Comparison of ENCODE assay signal across 10 cellular contexts in the genomic region with DNA sequence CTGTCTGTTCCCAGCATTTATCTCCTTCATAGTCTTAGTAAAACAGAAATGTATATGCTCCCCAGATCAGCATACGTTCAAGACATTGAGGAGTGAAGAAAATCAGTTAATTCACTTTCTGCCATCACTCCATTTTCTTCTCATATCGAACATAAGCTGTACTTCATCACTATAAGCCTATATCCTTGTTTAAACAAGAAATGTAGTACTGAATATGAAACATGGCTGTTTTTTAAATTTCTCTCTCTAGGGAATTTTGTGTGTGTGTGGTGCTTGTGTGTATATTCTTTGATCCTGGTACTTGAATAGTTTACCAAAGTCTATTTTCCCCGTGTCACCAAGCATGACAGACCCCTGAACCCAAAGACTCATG.
A peak's percentile ranks its signal among the peaks of the same experiment; 100 is the strongest.
DNase-seq lines count a peak whose midpoint lies in the region; ATAC-seq and TF ChIP-seq lines count a peak whose summit lies in the region.
"Had no signal": no experiment of that assay in that cellular context is flagged by ENCODE, and none has a peak within 500 bp of the region (broad histone marks: within the 10 kb centered on the region; RNA-seq: fewer than 3 reads in every experiment).

No MANE protein-coding gene starts in this region.

- no peaks in the 10 kb centered on the region for H3K4me1 ChIP-seq in NT2/D1 (ENCODE audit: insufficient read depth, insufficient read length)

- ATAC-seq in effector memory CD8-positive, alpha-beta T cell (replicated peaks), result no peak
- no peak for ATAC-seq in HG03571 (IDR thresholded peaks at IDR 0.05; ENCODE audit: unreplicated experiment)

- H3K9me3 ChIP-seq in NT2/D1 (ENCODE audit: insufficient read depth, low read length), result no peaks in the 10 kb centered on the region

- H3K36me3 Mint-ChIP-seq in effector memory CD8-positive, alpha-beta T cell (ENCODE audit: insufficient read depth), result peaks cover 47% of the 10 kb centered on the region
- H3K36me3 Mint-ChIP-seq in progenitor cell of endocrine pancreas (ENCODE audit: insufficient read depth), result no peaks in the 10 kb centered on the region

- H3K4me3 Mint-ChIP-seq in effector memory CD8-positive, alpha-beta T cell, result peak overlapping the region in 1 of 2 donors; percentile 98
- peak overlapping the region; percentile 98 for H3K4me3 Mint-ChIP-seq in progenitor cell of endocrine pancreas (ENCODE audit: low read depth)

- no peaks in the 10 kb centered on the region for H3K27me3 Mint-ChIP-seq in effector memory CD8-positive, alpha-beta T cell
- no peaks in the 10 kb centered on the region for H3K27me3 Mint-ChIP-seq in progenitor cell of endocrine pancreas

- TF ChIP-seq CTCF in GM06990 (IDR thresholded peaks at IDR 0.05; ENCODE audit: insufficient read depth, low read length, poor library complexity, severe bottlenecking) (no peak), progenitor cell of endocrine pancreas (IDR thresholded peaks at IDR 0.05; ENCODE audit: unreplicated experiment) (no peak)

- peak overlapping the region; percentile 2 for H3K9ac ChIP-seq in NT2/D1 (ENCODE audit: insufficient read length, low read depth)

- peak overlapping the region; percentile 98 to 99 for H3K27ac Mint-ChIP-seq in effector memory CD8-positive, alpha-beta T cell
- peak overlapping the region; percentile 100 for H3K27ac Mint-ChIP-seq in progenitor cell of endocrine pancreas

- H3K4me3 ChIP-seq in GM06990 (replicated peaks; ENCODE audit: low read depth, low read length) (peak overlapping the region; percentile 76), NT2/D1 (ENCODE audit: insufficient read length, low read depth) (peak overlapping the region; percentile 68)
- H3K4me3 ChIP-seq: lung had no signal

- H3K36me3 ChIP-seq in GM06990 (ENCODE audit: control insufficient read depth, insufficient read depth, low read length), result no peaks in the 10 kb centered on the region; the same call in 1 of the 2 replicates
- H3K36me3 ChIP-seq in NT2/D1 (ENCODE audit: insufficient read depth, insufficient read length, low read length), result peaks cover 13% of the 10 kb centered on the region

- H3K27me3 ChIP-seq in GM06990 (replicated peaks; ENCODE audit: control insufficient read depth, insufficient read depth, low read length) (no peaks in the 10 kb centered on the region), NT2/D1 (ENCODE audit: insufficient read depth, insufficient read length) (no peaks in the 10 kb centered on the region)

- H3K9me3 Mint-ChIP-seq in effector memory CD8-positive, alpha-beta T cell, result no peaks in the 10 kb centered on the region
- H3K9me3 Mint-ChIP-seq in progenitor cell of endocrine pancreas (ENCODE audit: low read depth), result no peaks in the 10 kb centered on the region

- DNase-seq in GM06990 (ENCODE audit: extremely low read depth, insufficient read length) (no peak), NT2/D1 (ENCODE audit: low read depth, low spot score) (no peak), progenitor cell of endocrine pancreas (ENCODE audit: low spot score, unreplicated experiment) (no peak), NCI-H345 (lab: John Stamatoyannopoulos, UW) (no peak), NCI-H1436 treated with DMSO at 0.1 percent for 48 hours (lab: John Stamatoyannopoulos, UW) (no peak), NCI-H2227 treated with DMSO at 0.1 percent for 48 hours (lab: John Stamatoyannopoulos, UW) (no peak)
- DNase-seq in effector memory CD8-positive, alpha-beta T cell, result no peak
- DNase-seq: NCI-H69 had no signal

- H3K4me1 Mint-ChIP-seq in effector memory CD8-positive, alpha-beta T cell (ENCODE audit: low read depth in 2 of 2), result peaks cover 20 to 27% of the 10 kb centered on the region in 2 donors
- H3K4me1 Mint-ChIP-seq in progenitor cell of endocrine pancreas (ENCODE audit: low read depth), result peaks cover 22% of the 10 kb centered on the region
